1 cellular context compared by ENCODE assay signal in the genomic region with DNA sequence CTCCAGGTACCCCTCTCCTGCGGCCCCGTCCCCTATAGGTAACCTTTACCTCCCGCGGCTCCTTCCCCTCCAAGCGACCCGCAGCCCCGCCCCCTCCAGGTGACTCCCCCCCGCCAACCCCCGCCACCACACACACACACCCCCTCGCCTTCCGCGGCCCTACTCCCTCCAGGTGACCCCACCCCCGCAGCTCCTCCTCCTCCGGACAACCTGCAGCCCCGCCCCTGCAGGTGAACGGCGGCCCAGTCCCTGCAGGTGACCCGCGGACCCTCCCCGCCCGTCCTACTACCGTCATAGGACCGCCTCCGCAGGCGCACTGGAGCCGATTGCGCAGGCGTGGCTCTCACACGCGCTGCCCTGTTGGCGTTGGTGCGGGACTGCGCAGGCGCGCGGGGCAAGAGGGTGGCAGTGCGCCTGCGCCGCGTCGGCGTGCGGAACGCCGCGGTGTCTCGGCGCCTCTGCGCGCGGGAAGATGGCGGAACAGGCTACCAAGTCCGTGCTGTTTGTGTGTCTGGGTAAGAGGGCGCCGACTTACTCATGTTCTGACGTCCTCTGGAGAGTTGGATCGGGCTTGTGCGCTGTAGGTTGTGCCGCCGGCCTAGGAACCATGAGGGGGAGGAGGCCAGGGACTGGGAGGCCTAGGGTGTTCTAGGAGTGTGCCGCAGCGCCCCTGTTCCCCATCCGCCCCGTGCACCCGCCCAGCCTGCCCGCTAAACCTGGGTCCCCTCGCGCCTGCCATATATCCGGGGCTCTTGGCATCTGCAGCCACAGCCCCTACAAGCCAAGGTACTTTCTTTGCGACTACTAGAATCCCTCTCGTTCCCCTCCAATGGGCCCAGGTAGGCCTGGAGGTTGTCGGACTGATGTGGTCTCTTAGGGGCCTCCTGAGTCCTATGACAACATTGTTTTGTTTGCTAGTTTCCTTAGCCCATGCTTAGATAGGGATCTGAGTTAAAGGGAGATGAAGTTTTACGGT.
TF ChIP-seq lines count a peak whose summit lies in the region.

A gene (plus strand): TSS at position 455 of the 976 bp plus-strand sequence. CDS start 18 bp downstream, at position 473.

TF ChIP-seq in HEK293, 187 proteins besides CTCF, POLR2A, EP300 and RAD21 (continued from another document and continues in another):
- TF ChIP-seq, protein P1, sequence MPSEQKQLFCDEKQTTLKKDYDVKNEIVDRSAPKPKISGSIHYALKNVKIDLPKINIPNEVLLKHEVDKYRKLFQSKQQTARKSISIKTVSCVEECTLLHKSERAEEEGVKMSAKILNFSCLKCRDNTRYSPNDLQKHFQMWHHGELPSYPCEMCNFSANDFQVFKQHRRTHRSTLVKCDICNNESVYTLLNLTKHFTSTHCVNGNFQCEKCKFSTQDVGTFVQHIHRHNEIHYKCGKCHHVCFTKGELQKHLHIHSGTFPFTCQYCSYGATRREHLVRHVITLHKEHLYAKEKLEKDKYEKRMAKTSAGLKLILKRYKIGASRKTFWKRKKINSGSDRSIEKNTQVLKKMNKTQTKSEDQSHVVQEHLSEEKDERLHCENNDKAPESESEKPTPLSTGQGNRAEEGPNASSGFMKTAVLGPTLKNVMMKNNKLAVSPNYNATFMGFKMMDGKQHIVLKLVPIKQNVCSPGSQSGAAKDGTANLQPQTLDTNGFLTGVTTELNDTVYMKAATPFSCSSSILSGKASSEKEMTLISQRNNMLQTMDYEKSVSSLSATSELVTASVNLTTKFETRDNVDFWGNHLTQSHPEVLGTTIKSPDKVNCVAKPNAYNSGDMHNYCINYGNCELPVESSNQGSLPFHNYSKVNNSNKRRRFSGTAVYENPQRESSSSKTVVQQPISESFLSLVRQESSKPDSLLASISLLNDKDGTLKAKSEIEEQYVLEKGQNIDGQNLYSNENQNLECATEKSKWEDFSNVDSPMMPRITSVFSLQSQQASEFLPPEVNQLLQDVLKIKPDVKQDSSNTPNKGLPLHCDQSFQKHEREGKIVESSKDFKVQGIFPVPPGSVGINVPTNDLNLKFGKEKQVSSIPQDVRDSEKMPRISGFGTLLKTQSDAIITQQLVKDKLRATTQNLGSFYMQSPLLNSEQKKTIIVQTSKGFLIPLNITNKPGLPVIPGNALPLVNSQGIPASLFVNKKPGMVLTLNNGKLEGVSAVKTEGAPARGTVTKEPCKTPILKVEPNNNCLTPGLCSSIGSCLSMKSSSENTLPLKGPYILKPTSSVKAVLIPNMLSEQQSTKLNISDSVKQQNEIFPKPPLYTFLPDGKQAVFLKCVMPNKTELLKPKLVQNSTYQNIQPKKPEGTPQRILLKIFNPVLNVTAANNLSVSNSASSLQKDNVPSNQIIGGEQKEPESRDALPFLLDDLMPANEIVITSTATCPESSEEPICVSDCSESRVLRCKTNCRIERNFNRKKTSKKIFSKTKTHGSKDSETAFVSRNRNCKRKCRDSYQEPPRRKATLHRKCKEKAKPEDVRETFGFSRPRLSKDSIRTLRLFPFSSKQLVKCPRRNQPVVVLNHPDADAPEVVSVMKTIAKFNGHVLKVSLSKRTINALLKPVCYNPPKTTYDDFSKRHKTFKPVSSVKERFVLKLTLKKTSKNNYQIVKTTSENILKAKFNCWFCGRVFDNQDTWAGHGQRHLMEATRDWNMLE (tag by site-specific recombination; conservative IDR thresholded peaks at IDR 0.05; ENCODE audit: low read depth), result no peak
- TF ChIP-seq MYNN (tag by site-specific recombination; IDR thresholded peaks at IDR 0.05; ENCODE audit: borderline replicate concordance) (no peak), ZNF10 (tag by site-specific recombination; IDR thresholded peaks at IDR 0.05) (no peak), ZNF610 (tag by site-specific recombination; IDR thresholded peaks at IDR 0.05; ENCODE audit: borderline replicate concordance) (no peak), ZNF76 (tag by site-specific recombination; IDR thresholded peaks at IDR 0.05; ENCODE audit: borderline replicate concordance, low read depth) (peak; percentile 39; the same call in 1 of the 2 replicates), ZNF354C (tag by site-specific recombination; IDR thresholded peaks at IDR 0.05; ENCODE audit: borderline replicate concordance, low read depth) (no peak), ZNF248 (tag by site-specific recombination; IDR thresholded peaks at IDR 0.05) (no peak), ZNF837 (tag by site-specific recombination; IDR thresholded peaks at IDR 0.05) (no peak), EGR2 (tag by site-specific recombination; IDR thresholded peaks at IDR 0.05; ENCODE audit: low read depth) (peak; percentile 61), ZNF521 (tag by site-specific recombination; IDR thresholded peaks at IDR 0.05) (no peak), ZNF112 (tag by site-specific recombination; IDR thresholded peaks at IDR 0.05) (no peak), ZNF621 (tag by site-specific recombination; IDR thresholded peaks at IDR 0.05) (no peak), ZNF341 (tag by site-specific recombination; IDR thresholded peaks at IDR 0.05; ENCODE audit: low read depth) (peak; percentile 60; the same call in 1 of the 2 replicates), ZNF529 (tag by site-specific recombination; IDR thresholded peaks at IDR 0.05; ENCODE audit: insufficient replicate concordance) (no peak), ZNF292 (tag by site-specific recombination; IDR thresholded peaks at IDR 0.05; ENCODE audit: borderline replicate concordance, low read depth) (no peak)
- TF ChIP-seq, protein P2, sequence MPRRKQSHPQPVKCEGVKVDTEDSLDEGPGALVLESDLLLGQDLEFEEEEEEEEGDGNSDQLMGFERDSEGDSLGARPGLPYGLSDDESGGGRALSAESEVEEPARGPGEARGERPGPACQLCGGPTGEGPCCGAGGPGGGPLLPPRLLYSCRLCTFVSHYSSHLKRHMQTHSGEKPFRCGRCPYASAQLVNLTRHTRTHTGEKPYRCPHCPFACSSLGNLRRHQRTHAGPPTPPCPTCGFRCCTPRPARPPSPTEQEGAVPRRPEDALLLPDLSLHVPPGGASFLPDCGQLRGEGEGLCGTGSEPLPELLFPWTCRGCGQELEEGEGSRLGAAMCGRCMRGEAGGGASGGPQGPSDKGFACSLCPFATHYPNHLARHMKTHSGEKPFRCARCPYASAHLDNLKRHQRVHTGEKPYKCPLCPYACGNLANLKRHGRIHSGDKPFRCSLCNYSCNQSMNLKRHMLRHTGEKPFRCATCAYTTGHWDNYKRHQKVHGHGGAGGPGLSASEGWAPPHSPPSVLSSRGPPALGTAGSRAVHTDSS (tag by site-specific recombination; IDR thresholded peaks at IDR 0.05), result no peak
- TF ChIP-seq, protein P3, sequence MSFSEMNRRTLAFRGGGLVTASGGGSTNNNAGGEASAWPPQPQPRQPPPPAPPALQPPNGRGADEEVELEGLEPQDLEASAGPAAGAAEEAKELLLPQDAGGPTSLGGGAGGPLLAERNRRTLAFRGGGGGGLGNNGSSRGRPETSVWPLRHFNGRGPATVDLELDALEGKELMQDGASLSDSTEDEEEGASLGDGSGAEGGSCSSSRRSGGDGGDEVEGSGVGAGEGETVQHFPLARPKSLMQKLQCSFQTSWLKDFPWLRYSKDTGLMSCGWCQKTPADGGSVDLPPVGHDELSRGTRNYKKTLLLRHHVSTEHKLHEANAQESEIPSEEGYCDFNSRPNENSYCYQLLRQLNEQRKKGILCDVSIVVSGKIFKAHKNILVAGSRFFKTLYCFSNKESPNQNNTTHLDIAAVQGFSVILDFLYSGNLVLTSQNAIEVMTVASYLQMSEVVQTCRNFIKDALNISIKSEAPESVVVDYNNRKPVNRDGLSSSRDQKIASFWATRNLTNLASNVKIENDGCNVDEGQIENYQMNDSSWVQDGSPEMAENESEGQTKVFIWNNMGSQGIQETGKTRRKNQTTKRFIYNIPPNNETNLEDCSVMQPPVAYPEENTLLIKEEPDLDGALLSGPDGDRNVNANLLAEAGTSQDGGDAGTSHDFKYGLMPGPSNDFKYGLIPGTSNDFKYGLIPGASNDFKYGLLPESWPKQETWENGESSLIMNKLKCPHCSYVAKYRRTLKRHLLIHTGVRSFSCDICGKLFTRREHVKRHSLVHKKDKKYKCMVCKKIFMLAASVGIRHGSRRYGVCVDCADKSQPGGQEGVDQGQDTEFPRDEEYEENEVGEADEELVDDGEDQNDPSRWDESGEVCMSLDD (tag by site-specific recombination; IDR thresholded peaks at IDR 0.05), result no peak
- TF ChIP-seq, protein P4, sequence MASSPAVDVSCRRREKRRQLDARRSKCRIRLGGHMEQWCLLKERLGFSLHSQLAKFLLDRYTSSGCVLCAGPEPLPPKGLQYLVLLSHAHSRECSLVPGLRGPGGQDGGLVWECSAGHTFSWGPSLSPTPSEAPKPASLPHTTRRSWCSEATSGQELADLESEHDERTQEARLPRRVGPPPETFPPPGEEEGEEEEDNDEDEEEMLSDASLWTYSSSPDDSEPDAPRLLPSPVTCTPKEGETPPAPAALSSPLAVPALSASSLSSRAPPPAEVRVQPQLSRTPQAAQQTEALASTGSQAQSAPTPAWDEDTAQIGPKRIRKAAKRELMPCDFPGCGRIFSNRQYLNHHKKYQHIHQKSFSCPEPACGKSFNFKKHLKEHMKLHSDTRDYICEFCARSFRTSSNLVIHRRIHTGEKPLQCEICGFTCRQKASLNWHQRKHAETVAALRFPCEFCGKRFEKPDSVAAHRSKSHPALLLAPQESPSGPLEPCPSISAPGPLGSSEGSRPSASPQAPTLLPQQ (tag by site-specific recombination; IDR thresholded peaks at IDR 0.05), result peak; percentile 42; the same call in 1 of the 2 replicates
- TF ChIP-seq, protein P5, sequence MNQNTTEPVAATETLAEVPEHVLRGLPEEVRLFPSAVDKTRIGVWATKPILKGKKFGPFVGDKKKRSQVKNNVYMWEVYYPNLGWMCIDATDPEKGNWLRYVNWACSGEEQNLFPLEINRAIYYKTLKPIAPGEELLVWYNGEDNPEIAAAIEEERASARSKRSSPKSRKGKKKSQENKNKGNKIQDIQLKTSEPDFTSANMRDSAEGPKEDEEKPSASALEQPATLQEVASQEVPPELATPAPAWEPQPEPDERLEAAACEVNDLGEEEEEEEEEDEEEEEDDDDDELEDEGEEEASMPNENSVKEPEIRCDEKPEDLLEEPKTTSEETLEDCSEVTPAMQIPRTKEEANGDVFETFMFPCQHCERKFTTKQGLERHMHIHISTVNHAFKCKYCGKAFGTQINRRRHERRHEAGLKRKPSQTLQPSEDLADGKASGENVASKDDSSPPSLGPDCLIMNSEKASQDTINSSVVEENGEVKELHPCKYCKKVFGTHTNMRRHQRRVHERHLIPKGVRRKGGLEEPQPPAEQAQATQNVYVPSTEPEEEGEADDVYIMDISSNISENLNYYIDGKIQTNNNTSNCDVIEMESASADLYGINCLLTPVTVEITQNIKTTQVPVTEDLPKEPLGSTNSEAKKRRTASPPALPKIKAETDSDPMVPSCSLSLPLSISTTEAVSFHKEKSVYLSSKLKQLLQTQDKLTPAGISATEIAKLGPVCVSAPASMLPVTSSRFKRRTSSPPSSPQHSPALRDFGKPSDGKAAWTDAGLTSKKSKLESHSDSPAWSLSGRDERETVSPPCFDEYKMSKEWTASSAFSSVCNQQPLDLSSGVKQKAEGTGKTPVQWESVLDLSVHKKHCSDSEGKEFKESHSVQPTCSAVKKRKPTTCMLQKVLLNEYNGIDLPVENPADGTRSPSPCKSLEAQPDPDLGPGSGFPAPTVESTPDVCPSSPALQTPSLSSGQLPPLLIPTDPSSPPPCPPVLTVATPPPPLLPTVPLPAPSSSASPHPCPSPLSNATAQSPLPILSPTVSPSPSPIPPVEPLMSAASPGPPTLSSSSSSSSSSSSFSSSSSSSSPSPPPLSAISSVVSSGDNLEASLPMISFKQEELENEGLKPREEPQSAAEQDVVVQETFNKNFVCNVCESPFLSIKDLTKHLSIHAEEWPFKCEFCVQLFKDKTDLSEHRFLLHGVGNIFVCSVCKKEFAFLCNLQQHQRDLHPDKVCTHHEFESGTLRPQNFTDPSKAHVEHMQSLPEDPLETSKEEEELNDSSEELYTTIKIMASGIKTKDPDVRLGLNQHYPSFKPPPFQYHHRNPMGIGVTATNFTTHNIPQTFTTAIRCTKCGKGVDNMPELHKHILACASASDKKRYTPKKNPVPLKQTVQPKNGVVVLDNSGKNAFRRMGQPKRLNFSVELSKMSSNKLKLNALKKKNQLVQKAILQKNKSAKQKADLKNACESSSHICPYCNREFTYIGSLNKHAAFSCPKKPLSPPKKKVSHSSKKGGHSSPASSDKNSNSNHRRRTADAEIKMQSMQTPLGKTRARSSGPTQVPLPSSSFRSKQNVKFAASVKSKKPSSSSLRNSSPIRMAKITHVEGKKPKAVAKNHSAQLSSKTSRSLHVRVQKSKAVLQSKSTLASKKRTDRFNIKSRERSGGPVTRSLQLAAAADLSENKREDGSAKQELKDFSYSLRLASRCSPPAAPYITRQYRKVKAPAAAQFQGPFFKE (tag by site-specific recombination; IDR thresholded peaks at IDR 0.05; ENCODE audit: borderline replicate concordance), result no peak
- TF ChIP-seq, protein P6, sequence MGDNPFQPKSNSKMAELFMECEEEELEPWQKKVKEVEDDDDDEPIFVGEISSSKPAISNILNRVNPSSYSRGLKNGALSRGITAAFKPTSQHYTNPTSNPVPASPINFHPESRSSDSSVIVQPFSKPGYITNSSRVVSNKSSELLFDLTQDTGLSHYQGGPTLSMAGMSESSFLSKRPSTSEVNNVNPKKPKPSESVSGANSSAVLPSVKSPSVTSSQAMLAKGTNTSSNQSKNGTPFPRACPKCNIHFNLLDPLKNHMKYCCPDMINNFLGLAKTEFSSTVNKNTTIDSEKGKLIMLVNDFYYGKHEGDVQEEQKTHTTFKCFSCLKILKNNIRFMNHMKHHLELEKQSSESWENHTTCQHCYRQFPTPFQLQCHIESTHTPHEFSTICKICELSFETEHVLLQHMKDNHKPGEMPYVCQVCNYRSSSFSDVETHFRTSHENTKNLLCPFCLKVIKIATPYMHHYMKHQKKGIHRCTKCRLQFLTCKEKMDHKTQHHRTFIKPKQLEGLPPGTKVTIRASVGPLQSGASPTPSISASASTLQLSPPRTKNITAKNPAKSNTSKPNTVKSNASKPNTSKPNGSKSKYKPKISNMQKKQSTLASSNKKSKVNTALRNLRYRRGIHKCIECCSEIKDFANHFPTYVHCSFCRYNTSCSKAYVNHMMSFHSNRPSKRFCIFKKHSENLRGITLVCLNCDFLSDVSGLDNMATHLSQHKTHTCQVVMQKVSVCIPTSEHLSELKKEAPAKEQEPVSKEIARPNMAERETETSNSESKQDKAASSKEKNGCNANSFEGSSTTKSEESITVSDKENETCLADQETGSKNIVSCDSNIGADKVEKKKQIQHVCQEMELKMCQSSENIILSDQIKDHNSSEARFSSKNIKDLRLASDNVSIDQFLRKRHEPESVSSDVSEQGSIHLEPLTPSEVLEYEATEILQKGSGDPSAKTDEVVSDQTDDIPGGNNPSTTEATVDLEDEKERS (tag by site-specific recombination; IDR thresholded peaks at IDR 0.05), result no peak
